ENCODE assay signal across 9 cellular contexts in genomic region chr9:132235125-132235524, GRCh38.
"Had no signal": no experiment of that assay in that cellular context is flagged by ENCODE, and none has a peak within 500 bp of the region (broad histone marks: within the 10 kb centered on the region; RNA-seq: fewer than 3 reads in every experiment).

No MANE protein-coding gene starts in this region.

- H3K36me3 ChIP-seq: HAP-1 had no signal

- H3K9me3 ChIP-seq: HAP-1 had no signal

- H3K4me1 ChIP-seq: HAP-1 had no signal

- ATAC-seq: HCT116, HepG2 had no signal

- H3K9me3 Mint-ChIP-seq: HFFc6, IgD-negative memory B cell had no signal

- H3K36me3 Mint-ChIP-seq: IgD-negative memory B cell had no signal

- H3K9ac ChIP-seq: GM23248 had no signal

- H3K4me3 ChIP-seq: GM23248, HAP-1 had no signal

- H3K4me3 Mint-ChIP-seq: HFFc6, IgD-negative memory B cell had no signal

- H3K27ac Mint-ChIP-seq: HFFc6, IgD-negative memory B cell had no signal

- H2AFZ ChIP-seq: GM23248 had no signal

- FAIRE-seq: HepG2 had no signal

- DNase-seq: GOT3, H7, HFFc6 had no signal

- H3K27ac ChIP-seq: GM23248, HL-60 had no signal
